ENCODE assay signal across 26 cellular contexts in the genomic region with DNA sequence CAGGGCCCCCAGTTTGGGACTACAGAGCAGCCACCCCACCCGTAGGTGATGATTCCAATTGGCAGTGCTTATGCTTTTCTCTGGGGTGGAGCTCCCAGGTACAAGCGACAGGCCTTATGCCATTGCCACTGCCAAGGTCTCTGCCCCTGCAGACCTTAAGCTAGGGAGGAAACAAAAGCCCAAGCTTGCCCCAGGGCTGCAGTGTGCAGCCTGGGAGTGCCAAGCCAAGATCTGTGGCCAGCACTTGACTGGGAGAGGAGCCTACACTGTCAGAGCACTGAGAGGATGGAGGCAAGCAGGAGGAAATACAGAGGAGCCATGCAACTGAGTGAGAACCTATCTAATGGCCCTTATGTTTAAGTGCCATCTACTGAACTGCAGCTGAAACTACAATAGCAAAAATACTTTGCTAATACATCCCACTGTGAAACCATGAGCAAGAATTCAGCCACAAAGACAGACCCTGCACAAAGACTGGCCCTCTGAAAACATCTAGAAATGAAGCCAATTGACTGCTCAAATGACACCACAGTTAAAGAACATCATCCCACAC. TPM values are rescaled to one million over a fixed set of nuclear protein-coding genes. Genes with fewer than 3 reads are reported as not detected.
DNase-seq lines count a peak whose midpoint lies in the region; ATAC-seq and TF ChIP-seq lines count a peak whose summit lies in the region.
"Had no signal": no experiment of that assay in that cellular context is flagged by ENCODE, and none has a peak within 500 bp of the region (broad histone marks: within the 10 kb centered on the region; RNA-seq: fewer than 3 reads in every experiment).

No MANE protein-coding gene starts in this region.

- intact Hi-C loops in right lobe of liver (cut with DNase I), result loop anchor here (10.0 kb wide), 2 partner anchors 55 to 615 kb away; no protein-coding TSS in a partner anchor

- no peak overlapping the region for H3K27ac Mint-ChIP-seq in H9
- H3K27ac Mint-ChIP-seq: activated CD4-positive, alpha-beta T cell treated with anti-CD3 and anti-CD28 coated beads for 36 hours; activated CD8-positive, alpha-beta memory T cell treated with anti-CD3 and anti-CD28 coated beads, Interleukin-2, amount 10 ng/mL, durations not matched to agents 7 days and 5 days; immature natural killer cell had no signal

- in situ Hi-C loops in SK-MEL-5 (cut with HindIII; ENCODE audit: low pct_unique_long_range_greater_than_20kb, low sequenced_read_pairs), result no loop called here

- no peak overlapping the region for H3K23ac ChIP-seq in H9 (ENCODE audit: insufficient read length, low read depth, low read length)

- no peak overlapping the region for H3K56ac ChIP-seq in H9 (ENCODE audit: insufficient read length, low read depth, low read length)

- H2AFZ ChIP-seq in H9 (ENCODE audit: low read length), result no peak overlapping the region

- no CpG with 5 or more reads among the region's 2 CpGs for WGBS in H9 (ENCODE audit: extremely low coverage, insufficient read length, low lambda C conversion rate)
- WGBS in right lobe of liver (ENCODE audit: insufficient coverage, low coverage, low lambda C conversion rate, missing lambda C conversion rate), result no CpG with 5 or more reads among the region's 2 CpGs

- DNase-seq in H9, result no peak
- DNase-seq in SK-MEL-5 (ENCODE audit: low read depth, low spot score), result peak; percentile 39
- DNase-seq in right lobe of liver, result peak in 1 of 3 donors; percentile 55
- DNase-seq in NCI-H2081 treated with DMSO at 0.1 percent for 48 hours (lab: John Stamatoyannopoulos, UW), result no peak
- no peak for DNase-seq in activated CD4-positive, CD25-positive, alpha-beta regulatory T cell (lab: John Stamatoyannopoulos, UW)
- no peak for DNase-seq in HCEC 1CT
- DNase-seq: activated CD4-positive, alpha-beta T cell treated with anti-CD3 and anti-CD28 coated beads for 36 hours; activated CD8-positive, alpha-beta memory T cell treated with anti-CD3 and anti-CD28 coated beads, Interleukin-2, amount 10 ng/mL, durations not matched to agents 7 days and 5 days; AML-193; Caco-2; cortex of kidney; heart left ventricle; immature natural killer cell; IMR-90; NCI-H2081; NCI-H526 treated with DMSO at 0.1 percent for 48 hours; stimulated activated naive B cell treated with anti-CD40 and anti-IgM and Interleukin-4, amounts not matched to agents 10 μg/mL and 1 μg/mL and 100 μg/mL, for 72 hours; T1000 had no signal

- H2BK120ac ChIP-seq in H9 (ENCODE audit: low read depth, low read length, poor library complexity, severe bottlenecking), result no peak overlapping the region

- TF ChIP-seq POLR2A in right lobe of liver (IDR thresholded peaks at IDR 0.05), result no peak

- no peaks in the 10 kb centered on the region for H3F3A ChIP-seq in DOHH2 (ENCODE audit: control insufficient read depth, insufficient read depth)

- H3K36me3 Mint-ChIP-seq in H9 (ENCODE audit: insufficient read depth in 1 of 3, low read depth in 3 of 3), result peaks cover 0 to 10% (median 0%) of the 10 kb centered on the region in 3 experiments; a peak in 3 of 7 replicates
- H3K36me3 Mint-ChIP-seq: activated CD8-positive, alpha-beta memory T cell treated with anti-CD3 and anti-CD28 coated beads, Interleukin-2, amount 10 ng/mL, durations not matched to agents 7 days and 5 days; immature natural killer cell; stimulated activated naive B cell treated with anti-CD40 and anti-IgM and Interleukin-4, amounts not matched to agents 10 μg/mL and 1 μg/mL and 100 μg/mL, for 72 hours had no signal

- H4K91ac ChIP-seq in H9 (ENCODE audit: insufficient read length, low read depth, low read length), result no peak overlapping the region

- no peak overlapping the region for H3T11ph ChIP-seq in H9 (ENCODE audit: low read length)

- H3K79me2 ChIP-seq in DOHH2 (ENCODE audit: control insufficient read depth, low read length), result no peaks in the 10 kb centered on the region
- H3K79me2 ChIP-seq in H9 (ENCODE audit: insufficient read depth, low read length), result no peaks in the 10 kb centered on the region

- H2AK5ac ChIP-seq in H9 (ENCODE audit: insufficient read length, low read length), result no peak overlapping the region

- H4K8ac ChIP-seq in H9 (replicated peaks; ENCODE audit: insufficient read length, low read depth, low read length), result no peak overlapping the region

- H3K9ac ChIP-seq in H9 (ENCODE audit: extremely low read depth, insufficient read length, low read length), result no peak overlapping the region

- peaks cover 6 to 20% of the 10 kb centered on the region in 2 experiments; a peak in 3 of 5 replicates for H3K9me3 Mint-ChIP-seq in H9

- ATAC-seq in right lobe of liver, result peak; percentile 96 to 98 (median 98)
- ATAC-seq: activated CD4-positive, alpha-beta T cell treated with anti-CD3 and anti-CD28 coated beads for 36 hours; activated CD8-positive, alpha-beta memory T cell treated with anti-CD3 and anti-CD28 coated beads, Interleukin-2, amount 10 ng/mL, durations not matched to agents 7 days and 5 days; heart left ventricle; sciatic nerve; stimulated activated naive B cell treated with anti-CD40 and anti-IgM and Interleukin-4, amounts not matched to agents 10 μg/mL and 1 μg/mL and 100 μg/mL, for 72 hours had no signal

- H3K4me1 ChIP-seq in DOHH2 (ENCODE audit: control insufficient read depth, low read length) (no peaks in the 10 kb centered on the region), H9 (ENCODE audit: insufficient read depth, low read length) (no peaks in the 10 kb centered on the region), right lobe of liver (peaks cover 0 to 9% (median 3%) of the 10 kb centered on the region in 4 donors)
- H3K4me1 ChIP-seq: breast epithelium, Caco-2, heart left ventricle had no signal

- H3K4me3 ChIP-seq in DOHH2 (ENCODE audit: low read length) (no peak overlapping the region), right lobe of liver (no peak overlapping the region)
- H3K4me3 ChIP-seq: breast epithelium, heart left ventricle, lung, thoracic aorta had no signal

- no peak overlapping the region for H2BK20ac ChIP-seq in H9 (ENCODE audit: low read depth, low read length, poor library complexity, severe bottlenecking)

- H3K27me3 ChIP-seq in DOHH2 (ENCODE audit: control insufficient read depth, low read length) (no peaks in the 10 kb centered on the region), H9 (ENCODE audit: insufficient read depth, low read length) (no peaks in the 10 kb centered on the region), right lobe of liver (no peaks in the 10 kb centered on the region)

- H3K4ac ChIP-seq in H9 (ENCODE audit: low read depth, low read length), result no peak overlapping the region

- no peak overlapping the region for H2BK12ac ChIP-seq in H9 (ENCODE audit: insufficient read length, low read depth, low read length)

- H3K14ac ChIP-seq in H9 (ENCODE audit: insufficient read depth, low read length), result no peak overlapping the region

- H3K4me3 Mint-ChIP-seq in H9, result no peak overlapping the region
- H3K4me3 Mint-ChIP-seq: activated CD4-positive, alpha-beta T cell treated with anti-CD3 and anti-CD28 coated beads for 36 hours; activated CD8-positive, alpha-beta memory T cell treated with anti-CD3 and anti-CD28 coated beads, Interleukin-2, amount 10 ng/mL, durations not matched to agents 7 days and 5 days; immature natural killer cell; stimulated activated naive B cell treated with anti-CD40 and anti-IgM and Interleukin-4, amounts not matched to agents 10 μg/mL and 1 μg/mL and 100 μg/mL, for 72 hours had no signal

- no peak overlapping the region for H2BK5ac ChIP-seq in H9 (ENCODE audit: insufficient read length, low read length)

- H3K9me2 ChIP-seq in DOHH2 (replicated peaks; ENCODE audit: control insufficient read depth, low read length), result no peaks in the 10 kb centered on the region

- H2BK15ac ChIP-seq in H9 (ENCODE audit: low read depth, low read length), result no peak overlapping the region

- H3K4me2 ChIP-seq in DOHH2 (ENCODE audit: low read length), result no peak overlapping the region
- no peak overlapping the region for H3K4me2 ChIP-seq in H9 (ENCODE audit: insufficient read depth, insufficient read length, low read length)

- H3K23me2 ChIP-seq in H9 (ENCODE audit: insufficient read length, low read depth, low read length, poor library complexity, severe bottlenecking), result no peaks in the 10 kb centered on the region

- H3K27ac ChIP-seq in DOHH2 (ENCODE audit: low read depth, low read length), result no peak overlapping the region
- H3K27ac ChIP-seq in H9 (ENCODE audit: insufficient read length, low read depth, low read length), result no peak overlapping the region
- peak overlapping the region in 1 of 3 donors; percentile 27 for H3K27ac ChIP-seq in right lobe of liver
- H3K27ac ChIP-seq: breast epithelium, heart left ventricle, HL-60, thoracic aorta had no signal

- no peaks in the 10 kb centered on the region for H3K9me3 ChIP-seq in DOHH2 (ENCODE audit: control insufficient read depth, insufficient read depth, low read length)
- H3K9me3 ChIP-seq in H9 (ENCODE audit: control insufficient read depth, low read depth, low read length), result no peaks in the 10 kb centered on the region
- H3K9me3 ChIP-seq in right lobe of liver, result no peaks in the 10 kb centered on the region
- H3K9me3 ChIP-seq: Caco-2, thoracic aorta had no signal

- H3K18ac ChIP-seq in H9 (ENCODE audit: insufficient read length, low read depth, low read length), result no peak overlapping the region

- peak; percentile 19 for TF ChIP-seq CTCF in DOHH2 (IDR thresholded peaks at IDR 0.05; ENCODE audit: low read depth, low read length, poor library complexity, severe bottlenecking)
- TF ChIP-seq CTCF in H9 (conservative IDR thresholded peaks at IDR 0.05), result peak; percentile 52; the same call in 2 of the 3 replicates
- peak; percentile 49 to 66 (median 62) for TF ChIP-seq CTCF in right lobe of liver (IDR thresholded peaks at IDR 0.05)

- H4K5ac ChIP-seq in H9 (ENCODE audit: insufficient read length, low read depth, low read length), result no peak overlapping the region

- no peaks in the 10 kb centered on the region for H3K79me1 ChIP-seq in H9 (ENCODE audit: insufficient read depth, low read depth, low read length, poor library complexity, severe bottlenecking)

- peaks cover 21% of the 10 kb centered on the region for H3K27me3 Mint-ChIP-seq in H9 (ENCODE audit: low read depth)

- H3K4me1 Mint-ChIP-seq in H9, result peaks cover 19 to 27% of the 10 kb centered on the region in 2 experiments
- H3K4me1 Mint-ChIP-seq: activated CD4-positive, alpha-beta T cell treated with anti-CD3 and anti-CD28 coated beads for 36 hours; activated CD8-positive, alpha-beta memory T cell treated with anti-CD3 and anti-CD28 coated beads, Interleukin-2, amount 10 ng/mL, durations not matched to agents 7 days and 5 days; immature natural killer cell; stimulated activated naive B cell treated with anti-CD40 and anti-IgM and Interleukin-4, amounts not matched to agents 10 μg/mL and 1 μg/mL and 100 μg/mL, for 72 hours had no signal

- no peaks in the 10 kb centered on the region for H4K20me1 ChIP-seq in DOHH2 (ENCODE audit: control insufficient read depth, insufficient read depth, low read depth, low read length)
- H4K20me1 ChIP-seq in H9 (ENCODE audit: control insufficient read depth, insufficient read depth, insufficient read length), result no peaks in the 10 kb centered on the region

- H3K36me3 ChIP-seq in DOHH2 (ENCODE audit: control insufficient read depth, low read length) (no peaks in the 10 kb centered on the region), right lobe of liver (no peaks in the 10 kb centered on the region)
- H3K36me3 ChIP-seq: breast epithelium, heart left ventricle, thoracic aorta had no signal

RNA-seq across cellular contexts. Expression of gene ASCL1, which starts 17.7 kb away (rescaled TPM):
- total RNA-seq in H9 (2021), result 0.20 TPM in 1 of 2 replicates, not detected in the other
- total RNA-seq in SK-MEL-5 (2014; rRNA removed; shearing (Covaris generic)), result 0.29 TPM in 1 of 2 replicates, not detected in the other
- polyA plus RNA-seq in SK-MEL-5 (2015; cell fraction: cytosol; rRNA removed), result 0.27 TPM in 1 of 2 replicates, not detected in the other
- not detected in 2 replicates for polyA plus RNA-seq in SK-MEL-5 (2015; cell fraction: nucleus; rRNA removed)
- total RNA-seq in right lobe of liver, result 1 to 10 TPM in 1 of 6 experiments, under 1 TPM in 5; 0.18 to 1.6 (median 0.33) TPM
- total RNA-seq: activated CD4-positive, alpha-beta T cell treated with anti-CD3 and anti-CD28 coated beads for 36 hours; activated CD8-positive, alpha-beta memory T cell treated with anti-CD3 and anti-CD28 coated beads, Interleukin-2, amount 10 ng/mL, durations not matched to agents 7 days and 5 days; Caco-2; heart left ventricle; IMR-90; myocyte; osteoblast; sciatic nerve; thoracic aorta had no signal
- polyA plus RNA-seq: heart left ventricle, immature natural killer cell, IMR-90 had no signal

RNA-seq across cellular contexts. Expression of gene PAH, which starts 22.7 kb away (rescaled TPM):
- total RNA-seq in H9 (2021) (6.1 and 8.0 TPM in 2 replicates), right lobe of liver (1,000 to 10,000 TPM in 3 of 6 experiments, 100 to 1,000 TPM in 3; 873 to 2,034 (median 1,035) TPM)
- 0.58 TPM in 1 of 2 replicates, not detected in the other for total RNA-seq in SK-MEL-5 (2014; rRNA removed; shearing (Covaris generic))
- 0.32 and 1.5 TPM in 2 replicates for polyA plus RNA-seq in SK-MEL-5 (2015; cell fraction: cytosol; rRNA removed)
- 2.4 and 8.8 TPM in 2 replicates for polyA plus RNA-seq in SK-MEL-5 (2015; cell fraction: nucleus; rRNA removed)
- total RNA-seq: activated CD4-positive, alpha-beta T cell treated with anti-CD3 and anti-CD28 coated beads for 36 hours; activated CD8-positive, alpha-beta memory T cell treated with anti-CD3 and anti-CD28 coated beads, Interleukin-2, amount 10 ng/mL, durations not matched to agents 7 days and 5 days; IMR-90; myocyte; osteoblast; sciatic nerve; thoracic aorta had no signal
- polyA plus RNA-seq: immature natural killer cell, IMR-90 had no signal

Comparison
In these comparisons a context has a peak if more than half of its experiments do, and no peak if none do; other contexts are left out.
1. RNA of gene PAH, which starts 22.7 kb away (total RNA-seq): 873 to 2,034 TPM in right lobe of liver; 6.1 to 8.0 TPM in H9 and 0.58 TPM in SK-MEL-5; every median in the first group is over 10 times any median in the second.
2. Peak in every context shown above with its lines, with median percentiles within 50 percentile points of each other: CTCF ChIP-seq.